Comparison of ENCODE assay signal across 9 cellular contexts in genomic region chr3:177109688-177110087, GRCh38.
DNase-seq lines count a peak whose midpoint lies in the region; ATAC-seq, FAIRE-seq and TF ChIP-seq lines count a peak whose summit lies in the region.
"Had no signal": no experiment of that assay in that cellular context is flagged by ENCODE, and none has a peak within 500 bp of the region (broad histone marks: within the 10 kb centered on the region; RNA-seq: fewer than 3 reads in every experiment).

No MANE protein-coding gene starts in this region.

- TF ChIP-seq POLR2A in GM12892 (IDR thresholded peaks at IDR 0.05; ENCODE audit: low read depth, low read length): no peak

- no peaks in the 10 kb centered on the region for H3K27me3 Mint-ChIP-seq in naive thymus-derived CD4-positive, alpha-beta T cell

- peak overlapping the region; percentile 7 to 79 (median 60) for H3K4me3 Mint-ChIP-seq in naive thymus-derived CD4-positive, alpha-beta T cell

- peaks cover 0 to 8% (median 6%) of the 10 kb centered on the region in 5 donors for H3K36me3 Mint-ChIP-seq in naive thymus-derived CD4-positive, alpha-beta T cell

- CTCF ChIA-PET in naive thymus-derived CD4-positive, alpha-beta T cell (lab: Charles Lee): interaction anchor here (0.6 to 1.2 kb wide), 3 partner anchors 10 to 1309 kb away, joined by 3 to 5 read pairs (median 3); no protein-coding TSS in a partner anchor

- H3K27me3 ChIP-seq in RWPE2 (ENCODE audit: insufficient read depth, poor library complexity, severe bottlenecking): no peaks in the 10 kb centered on the region
- no peaks in the 10 kb centered on the region for H3K27me3 ChIP-seq in naive thymus-derived CD4-positive, alpha-beta T cell (ENCODE audit: control insufficient read depth in 2 of 2, insufficient read depth in 2 of 2, low read length in 2 of 2)
- H3K27me3 ChIP-seq: body of pancreas had no signal

- peak overlapping the region; percentile 15 for H3K27ac ChIP-seq in RWPE2 (ENCODE audit: poor library complexity, severe bottlenecking)
- H3K27ac ChIP-seq in naive thymus-derived CD4-positive, alpha-beta T cell (ENCODE audit: low read depth, low read length): peak overlapping the region; percentile 60
- H3K27ac ChIP-seq: body of pancreas, GM23248 had no signal

- POLR2A ChIA-PET in naive thymus-derived CD4-positive, alpha-beta T cell (lab: Charles Lee): interaction anchor here (0.6 to 2.3 kb wide), 5 partner anchors 30 to 498 kb away, joined by 3 to 13 read pairs (median 5); partner anchors contain the start of gene TBL1XR1

- FAIRE-seq in GM12892 (lab: Jason Lieb, UNC): peak; percentile 57

- no peak for TF ChIP-seq CTCF in RWPE2 (IDR thresholded peaks at IDR 0.05; ENCODE audit: poor library complexity, severe bottlenecking)

- H3K9me3 Mint-ChIP-seq in naive thymus-derived CD4-positive, alpha-beta T cell: peaks cover 0 to 4% (median 0%) of the 10 kb centered on the region in 11 donors

- ATAC-seq in GM21786 (IDR thresholded peaks at IDR 0.05; ENCODE audit: unreplicated experiment): peak; percentile 44
- ATAC-seq in RWPE2 (ENCODE audit: low read depth): no peak
- ATAC-seq in naive thymus-derived CD4-positive, alpha-beta T cell: peak; percentile 92
- no peak for ATAC-seq in HG02623 (IDR thresholded peaks at IDR 0.05; ENCODE audit: unreplicated experiment)
- ATAC-seq: body of pancreas had no signal

- DNase-seq in GM12892 (ENCODE audit: insufficient read length): no peak
- DNase-seq in RWPE2 (ENCODE audit: low spot score): no peak
- peak in 7 of 9 donors; percentile 17 to 70 (median 60) for DNase-seq in naive thymus-derived CD4-positive, alpha-beta T cell
- no peak for DNase-seq in activated effector memory CD4-positive, alpha-beta T cell treated with Interleukin-2 at 50 U/mL for 16 hours
- DNase-seq in NCI-H146 (lab: John Stamatoyannopoulos, UW): no peak
- DNase-seq: body of pancreas, GM23248 had no signal

- H3K9me3 ChIP-seq in RWPE2 (ENCODE audit: severe bottlenecking): no peaks in the 10 kb centered on the region
- H3K9me3 ChIP-seq in naive thymus-derived CD4-positive, alpha-beta T cell (ENCODE audit: control insufficient read depth in 2 of 3, low read length in 3 of 3): no peaks in the 10 kb centered on the region
- H3K9me3 ChIP-seq: body of pancreas had no signal

- intact Hi-C loops in naive thymus-derived CD4-positive, alpha-beta T cell (cut with micrococcal nuclease): loop anchor here in 1 of 2 donors (1.0 to 10.0 kb wide), 3 partner anchors 9 to 1215 kb away; no protein-coding TSS in a partner anchor

- peak overlapping the region in 8 of 9 donors; percentile 84 to 95 (median 89) for H3K27ac Mint-ChIP-seq in naive thymus-derived CD4-positive, alpha-beta T cell

- no peak overlapping the region for H3K4me3 ChIP-seq in RWPE2 (ENCODE audit: severe bottlenecking)
- H3K4me3 ChIP-seq in naive thymus-derived CD4-positive, alpha-beta T cell (ENCODE audit: low read length): no peak overlapping the region
- H3K4me3 ChIP-seq: body of pancreas, GM23248 had no signal

- peaks cover 47 to 90% (median 78%) of the 10 kb centered on the region in 7 donors for H3K4me1 Mint-ChIP-seq in naive thymus-derived CD4-positive, alpha-beta T cell

- peaks cover 4% of the 10 kb centered on the region; the same call in 1 of the 2 replicates for H3K36me3 ChIP-seq in RWPE2 (ENCODE audit: low read depth)
- H3K36me3 ChIP-seq in naive thymus-derived CD4-positive, alpha-beta T cell (ENCODE audit: control insufficient read depth in 2 of 3, insufficient read depth in 3 of 3, low read length in 3 of 3): no peaks in the 10 kb centered on the region

- H3K4me1 ChIP-seq in RWPE2 (ENCODE audit: insufficient read depth, poor library complexity, severe bottlenecking): peaks cover 32% of the 10 kb centered on the region
- H3K4me1 ChIP-seq in naive thymus-derived CD4-positive, alpha-beta T cell (ENCODE audit: control insufficient read depth in 2 of 2, insufficient read depth in 2 of 2, low read length in 2 of 2): peaks cover 16 to 36% of the 10 kb centered on the region in 2 donors

Comparison
In these comparisons a context has a peak if more than half of its experiments do, and no peak if none do; other contexts are left out.
1. DNase-seq: peak in naive thymus-derived CD4-positive, alpha-beta T cell (7 of 9); none in GM12892 (single experiment), RWPE2 (single experiment), activated effector memory CD4-positive, alpha-beta T cell treated with Interleukin-2 at 50 U/mL for 16 hours (single experiment) and NCI-H146 (single experiment).
2. ATAC-seq: peak in GM21786 (single experiment) and naive thymus-derived CD4-positive, alpha-beta T cell (single experiment); none in RWPE2 (single experiment) and HG02623 (single experiment).